11 cellular contexts compared by ENCODE assay signal in genomic region chr6:116409756-116410155, GRCh38. TPM values are rescaled to one million over a fixed set of nuclear protein-coding genes. Genes with fewer than 3 reads are reported as not detected.
DNase-seq lines count a peak whose midpoint lies in the region; ATAC-seq and TF ChIP-seq lines count a peak whose summit lies in the region.
"Had no signal": no experiment of that assay in that cellular context is flagged by ENCODE, and none has a peak within 500 bp of the region (broad histone marks: within the 10 kb centered on the region; RNA-seq: fewer than 3 reads in every experiment).

No MANE protein-coding gene starts in this region.

- H2AFZ ChIP-seq in smooth muscle cell (ENCODE audit: low read depth): no peak overlapping the region
- H2AFZ ChIP-seq: GM23248 had no signal

- H3K4me1 ChIP-seq in smooth muscle cell (ENCODE audit: low read depth) (peaks cover 39% of the 10 kb centered on the region), suprapubic skin (peaks cover 37% of the 10 kb centered on the region)

- TF ChIP-seq CTCF in smooth muscle cell (IDR thresholded peaks at IDR 0.05; ENCODE audit: borderline replicate concordance, insufficient read depth, poor library complexity, severe bottlenecking): no peak
- no peak for TF ChIP-seq CTCF in suprapubic skin (IDR thresholded peaks at IDR 0.05)

- peaks cover 2% of the 10 kb centered on the region for H3K36me3 ChIP-seq in smooth muscle cell (ENCODE audit: low read depth)
- H3K36me3 ChIP-seq in suprapubic skin: no peaks in the 10 kb centered on the region

- peaks cover 83% of the 10 kb centered on the region for H4K20me1 ChIP-seq in smooth muscle cell (ENCODE audit: low read depth)

- H3F3A ChIP-seq in smooth muscle cell (ENCODE audit: low read depth): peaks cover 23% of the 10 kb centered on the region

- ATAC-seq in GM19324 (IDR thresholded peaks at IDR 0.05; ENCODE audit: low FRiP score, unreplicated experiment) (peak; percentile 69), HG02884 (IDR thresholded peaks at IDR 0.05; ENCODE audit: unreplicated experiment) (peak; percentile 76)
- ATAC-seq: foreskin keratinocyte had no signal

- H3K27me3 ChIP-seq in smooth muscle cell (ENCODE audit: low read depth) (no peaks in the 10 kb centered on the region), suprapubic skin (no peaks in the 10 kb centered on the region)
- H3K27me3 ChIP-seq: foreskin keratinocyte had no signal

- H3K9me3 ChIP-seq in smooth muscle cell (replicated peaks; ENCODE audit: low read depth) (no peaks in the 10 kb centered on the region), suprapubic skin (no peaks in the 10 kb centered on the region)

- peak; percentile 63 to 85 for DNase-seq in NOMO-1 (lab: John Stamatoyannopoulos, UW; ENCODE audit: unreplicated experiment in 2 of 2)
- DNase-seq in smooth muscle cell (lab: John Stamatoyannopoulos, UW; ENCODE audit: unreplicated experiment): no peak
- DNase-seq in NCI-H2081 (lab: John Stamatoyannopoulos, UW): no peak
- no peak for DNase-seq in SW480 (ENCODE audit: low spot score)
- no peak for DNase-seq in suprapubic skin (ENCODE audit: low spot score in 2 of 2)
- DNase-seq: activated naive CD8-positive, alpha-beta T cell treated with anti-CD3 and anti-CD28 coated beads, Interleukin-2, amount 10 ng/mL, durations not matched to agents 7 days and 5 days; foreskin keratinocyte; GM23248; stimulated activated naive CD4-positive, alpha-beta T cell had no signal

- no peak for TF ChIP-seq EP300 in suprapubic skin (IDR thresholded peaks at IDR 0.05)

- 55% methylated on average over 3 of the region's 3 CpGs for WGBS in smooth muscle cell (ENCODE audit: low lambda C conversion rate)
- 81% methylated on average over 3 of the region's 3 CpGs for WGBS in suprapubic skin

- no peak overlapping the region for H3K9ac ChIP-seq in smooth muscle cell (ENCODE audit: low read depth)
- H3K9ac ChIP-seq: GM23248 had no signal

- peaks cover 73% of the 10 kb centered on the region for H3K79me2 ChIP-seq in smooth muscle cell (ENCODE audit: low read depth)

- no peak for TF ChIP-seq POLR2A in suprapubic skin (IDR thresholded peaks at IDR 0.05)

- H3K27ac ChIP-seq in smooth muscle cell (ENCODE audit: low read depth) (peak overlapping the region; percentile 23), suprapubic skin (no peak overlapping the region)
- H3K27ac ChIP-seq: foreskin keratinocyte, GM23248 had no signal

- H3K4me2 ChIP-seq in smooth muscle cell: no peak overlapping the region

- H3K4me3 ChIP-seq in smooth muscle cell (no peak overlapping the region), suprapubic skin (no peak overlapping the region)
- H3K4me3 ChIP-seq: GM23248 had no signal

RNA-seq across cellular contexts. Expression of gene DSE, which starts 39.0 kb away (rescaled TPM):
- total RNA-seq in smooth muscle cell (76.2 and 93.1 TPM in 2 replicates), suprapubic skin (10 to 100 TPM; 36.0 to 40.0 (median 37.2) TPM)
- 35.0 and 38.6 TPM in 2 replicates for polyA plus RNA-seq in smooth muscle cell

RNA-seq across cellular contexts. Expression of gene CALHM6, which starts 51.4 kb away (rescaled TPM):
- total RNA-seq in smooth muscle cell (5.1 and 12.1 TPM in 2 replicates), suprapubic skin (1 to 10 TPM in 2 of 4 donors, under 1 TPM in 1, not detected in 1; 0.76 to 4.1 (median 1.2) TPM)
- polyA plus RNA-seq in smooth muscle cell: 3.4 and 4.6 TPM in 2 replicates
- total RNA-seq: GM23248 had no signal

Comparison
In these comparisons a context has a peak if more than half of its experiments do, and no peak if none do; other contexts are left out.
1. DNase-seq: peak in NOMO-1 (2 of 2); none in smooth muscle cell (single experiment), NCI-H2081 (0 of 2), SW480 (single experiment) and suprapubic skin (0 of 2).